Comparison of ENCODE assay signal across 17 cellular contexts in the genomic region with DNA sequence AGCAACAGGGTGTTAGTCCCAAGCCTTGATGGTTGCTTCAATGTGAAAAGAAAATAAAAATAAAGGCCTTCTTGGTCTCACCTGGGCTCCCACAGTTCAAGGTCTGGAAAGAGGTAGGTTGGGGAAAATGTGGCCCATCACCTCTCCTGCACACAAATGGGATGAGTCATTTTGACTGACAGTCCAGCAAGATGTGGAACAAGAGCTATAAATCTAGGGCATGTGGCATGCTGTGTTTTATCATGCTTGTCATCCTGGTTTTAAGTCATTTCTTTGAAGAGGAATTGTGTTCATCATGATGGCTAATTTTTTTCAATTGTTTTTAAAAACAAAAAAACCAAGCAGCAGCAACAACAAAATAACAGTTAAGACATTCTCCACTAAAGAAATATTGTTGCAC.
DNase-seq lines count a peak whose midpoint lies in the region; ATAC-seq and TF ChIP-seq lines count a peak whose summit lies in the region.
"Had no signal": no experiment of that assay in that cellular context is flagged by ENCODE, and none has a peak within 500 bp of the region (broad histone marks: within the 10 kb centered on the region; RNA-seq: fewer than 3 reads in every experiment).

No MANE protein-coding gene starts in this region.

- H3K4me3 ChIP-seq in IMR-90 (ENCODE audit: insufficient read depth, low read depth, low read length) (no peak overlapping the region), HAP-1 (no peak overlapping the region)

- H2AFZ ChIP-seq in IMR-90 (replicated peaks; ENCODE audit: low read length, poor library complexity): no peak overlapping the region

- no peaks in the 10 kb centered on the region for H3K79me1 ChIP-seq in IMR-90 (ENCODE audit: low read depth in 1 of 2, low read length in 2 of 2)

- H3K4me2 ChIP-seq in IMR-90 (ENCODE audit: low read depth, low read length): no peak overlapping the region

- H3K9me3 Mint-ChIP-seq in activated T-helper 2 cell treated with anti-CD3 and anti-CD28 coated beads, Interferon-gamma antibody, Interleukin-2, Interleukin-4, amounts not matched to agents 10 μg/mL and 5 μg/mL and 100 μg/mL, durations not matched to agents 14 hours and 24 hours and 36 hours: no peaks in the 10 kb centered on the region
- H3K9me3 Mint-ChIP-seq: CD4-positive, alpha-beta T cell; HFFc6 had no signal

- no peak overlapping the region for H2BK20ac ChIP-seq in IMR-90 (ENCODE audit: low read depth, low read length)

- dilution Hi-C loops in IMR-90 (cut with HindIII; ENCODE audit: low sequenced_read_pairs, unreplicated experiment): no loop called here

- POLR2A ChIA-PET in IMR-90 (lab: Charles Lee; ENCODE audit: unreplicated experiment): no interaction called here

- H3K4ac ChIP-seq in IMR-90 (ENCODE audit: low read depth, low read length): no peak overlapping the region

- H3K27me3 ChIP-seq in IMR-90 (ENCODE audit: control insufficient read depth, insufficient read depth, low read length) (no peaks in the 10 kb centered on the region), HAP-1 (ENCODE audit: low read depth) (no peaks in the 10 kb centered on the region)

- H3K27ac Mint-ChIP-seq in activated T-helper 2 cell treated with anti-CD3 and anti-CD28 coated beads, Interferon-gamma antibody, Interleukin-2, Interleukin-4, amounts not matched to agents 10 μg/mL and 5 μg/mL and 100 μg/mL, durations not matched to agents 14 hours and 24 hours and 36 hours: no peak overlapping the region
- H3K27ac Mint-ChIP-seq: B cell; CD4-positive, alpha-beta T cell; HFFc6 had no signal

- CTCF ChIA-PET in IMR-90 (lab: Yijun Ruan, JAX): no interaction called here

- H3K36me3 ChIP-seq in IMR-90 (ENCODE audit: control insufficient read depth, insufficient read depth, low read length) (no peaks in the 10 kb centered on the region; the same call in 1 of the 2 replicates), HAP-1 (replicated peaks) (no peaks in the 10 kb centered on the region)

- TF ChIP-seq POLR2A in IMR-90 (IDR thresholded peaks at IDR 0.05; ENCODE audit: low read depth, low read length): no peak

- no peak overlapping the region for H2AK5ac ChIP-seq in IMR-90 (ENCODE audit: low read depth, low read length)

- H3K9ac ChIP-seq in IMR-90 (ENCODE audit: low read depth, low read length): no peak overlapping the region

- TF ChIP-seq CTCF in IMR-90 (conservative IDR thresholded peaks at IDR 0.05; ENCODE audit: low read depth, low read length): no peak

- H4K8ac ChIP-seq in IMR-90 (ENCODE audit: low read depth in 2 of 2, low read length in 2 of 2): no peak overlapping the region

- H3K9me3 ChIP-seq in IMR-90 (ENCODE audit: control insufficient read depth, insufficient read depth, low read length) (no peaks in the 10 kb centered on the region), HAP-1 (no peaks in the 10 kb centered on the region)

- no peak overlapping the region for H3K14ac ChIP-seq in IMR-90 (replicated peaks; ENCODE audit: low read depth, low read length)

- H2BK120ac ChIP-seq in IMR-90 (ENCODE audit: low read depth, low read length): no peak overlapping the region

- H2BK5ac ChIP-seq in IMR-90 (ENCODE audit: low read depth, low read length, poor library complexity, severe bottlenecking): no peak overlapping the region

- in situ Hi-C loops in IMR-90 (cut with MboI; ENCODE audit: low sequenced_read_pairs): loop anchor here (10.0 kb wide), 1 partner anchor 441 kb away; no protein-coding TSS in a partner anchor
- in situ Hi-C loops in HAP-1 (cut with MboI; ENCODE audit: low sequenced_read_pairs): no loop called here

- H3K4me1 ChIP-seq in IMR-90 (ENCODE audit: control insufficient read depth, insufficient read depth, low read length) (no peaks in the 10 kb centered on the region), HAP-1 (no peaks in the 10 kb centered on the region)

- no peak overlapping the region for H3K27ac ChIP-seq in IMR-90 (ENCODE audit: insufficient read depth, low read length)
- H3K27ac ChIP-seq: HL-60 had no signal

- 0 out of 2 replicates have a peak overlapping the region, but pooled peaks have one; percentile 7 for H3K23ac ChIP-seq in IMR-90 (ENCODE audit: low read depth, low read length)

- no peak for DNase-seq in IMR-90
- DNase-seq in RPMI7951 (ENCODE audit: low read depth): peak; percentile 25
- peak; percentile 64 for DNase-seq in cerebellum (ENCODE audit: low spot score)
- peak; percentile 68 for DNase-seq in renal cortical epithelial cell (ENCODE audit: low read depth)
- no peak for DNase-seq in HAP-1 (ENCODE audit: low spot score in 2 of 2)
- no peak for DNase-seq in activated T-helper 2 cell treated with anti-CD3 and anti-CD28 coated beads, Interferon-gamma antibody, Interleukin-2, Interleukin-4, amounts not matched to agents 10 μg/mL and 5 μg/mL and 100 μg/mL, durations not matched to agents 14 hours and 24 hours and 36 hours (ENCODE audit: low spot score)
- DNase-seq: Calu3; CD4-positive, alpha-beta T cell; DMS 273 treated with DMSO at 0.1 percent for 48 hours; DMS79 treated with DMSO at 0.1 percent for 48 hours; EL; GDM1; HCEC 1CT; HFFc6 had no signal

- no peaks in the 10 kb centered on the region for H3K36me3 Mint-ChIP-seq in activated T-helper 2 cell treated with anti-CD3 and anti-CD28 coated beads, Interferon-gamma antibody, Interleukin-2, Interleukin-4, amounts not matched to agents 10 μg/mL and 5 μg/mL and 100 μg/mL, durations not matched to agents 14 hours and 24 hours and 36 hours (ENCODE audit: low read depth)

- H4K5ac ChIP-seq in IMR-90 (ENCODE audit: low read depth, low read length): no peak overlapping the region

- ATAC-seq in IMR-90 (ENCODE audit: low read depth): no peak
- ATAC-seq in GM19452 (IDR thresholded peaks at IDR 0.05; ENCODE audit: unreplicated experiment): no peak

- no peaks in the 10 kb centered on the region; the same call in 1 of the 2 replicates for H3K9me1 ChIP-seq in IMR-90 (ENCODE audit: insufficient read depth, low read length)

- no peak overlapping the region for H3K4me3 Mint-ChIP-seq in activated T-helper 2 cell treated with anti-CD3 and anti-CD28 coated beads, Interferon-gamma antibody, Interleukin-2, Interleukin-4, amounts not matched to agents 10 μg/mL and 5 μg/mL and 100 μg/mL, durations not matched to agents 14 hours and 24 hours and 36 hours (ENCODE audit: low read depth)
- H3K4me3 Mint-ChIP-seq: B cell; CD4-positive, alpha-beta T cell; HFFc6 had no signal

- no peaks in the 10 kb centered on the region for H3K27me3 Mint-ChIP-seq in activated T-helper 2 cell treated with anti-CD3 and anti-CD28 coated beads, Interferon-gamma antibody, Interleukin-2, Interleukin-4, amounts not matched to agents 10 μg/mL and 5 μg/mL and 100 μg/mL, durations not matched to agents 14 hours and 24 hours and 36 hours (ENCODE audit: low read depth)
- H3K27me3 Mint-ChIP-seq: B cell; CD4-positive, alpha-beta T cell had no signal

- H4K91ac ChIP-seq in IMR-90 (ENCODE audit: insufficient read depth, low read depth, low read length): no peak overlapping the region

- no peak overlapping the region for H3K18ac ChIP-seq in IMR-90 (ENCODE audit: low read depth, low read length)

- BruUV-seq in IMR-90 (replicated peaks; lab: Mats Ljungman, UMichigan): no TSS peak

- no peak overlapping the region for H2BK15ac ChIP-seq in IMR-90 (ENCODE audit: low read depth, low read length)

- H3K56ac ChIP-seq in IMR-90 (ENCODE audit: extremely low read depth, insufficient read depth, low read length): no peak overlapping the region

- no peaks in the 10 kb centered on the region for H3K4me1 Mint-ChIP-seq in activated T-helper 2 cell treated with anti-CD3 and anti-CD28 coated beads, Interferon-gamma antibody, Interleukin-2, Interleukin-4, amounts not matched to agents 10 μg/mL and 5 μg/mL and 100 μg/mL, durations not matched to agents 14 hours and 24 hours and 36 hours (ENCODE audit: low read depth)
- H3K4me1 Mint-ChIP-seq: B cell had no signal

- no peaks in the 10 kb centered on the region for H4K20me1 ChIP-seq in IMR-90 (ENCODE audit: insufficient read depth, low read length)

- H2AK9ac ChIP-seq in IMR-90 (replicated peaks; ENCODE audit: low read depth, low read length, poor library complexity): no peak overlapping the region

- intact Hi-C loops in IMR-90 (cut with micrococcal nuclease): no loop called here
- intact Hi-C loops in activated T-helper 2 cell treated with anti-CD3 and anti-CD28 coated beads, Interferon-gamma antibody, Interleukin-2, Interleukin-4, amounts not matched to agents 10 μg/mL and 5 μg/mL and 100 μg/mL, durations not matched to agents 14 hours and 24 hours and 36 hours (cut with micrococcal nuclease): no loop called here

- no peak for TF ChIP-seq RAD21 in IMR-90 (IDR thresholded peaks at IDR 0.05; ENCODE audit: low read length)

TF ChIP-seq in IMR-90, 13 proteins besides CTCF, POLR2A, EP300 and RAD21:
- no peak for TF ChIP-seq MXI1 (IDR thresholded peaks at IDR 0.05; ENCODE audit: borderline replicate concordance, low read depth, low read length)
- no peak for TF ChIP-seq SMC3 (IDR thresholded peaks at IDR 0.05; ENCODE audit: low read depth, low read length)
- TF ChIP-seq RCOR1 (IDR thresholded peaks at IDR 0.05; ENCODE audit: insufficient replicate concordance, low read length): no peak
- TF ChIP-seq, protein P1, sequence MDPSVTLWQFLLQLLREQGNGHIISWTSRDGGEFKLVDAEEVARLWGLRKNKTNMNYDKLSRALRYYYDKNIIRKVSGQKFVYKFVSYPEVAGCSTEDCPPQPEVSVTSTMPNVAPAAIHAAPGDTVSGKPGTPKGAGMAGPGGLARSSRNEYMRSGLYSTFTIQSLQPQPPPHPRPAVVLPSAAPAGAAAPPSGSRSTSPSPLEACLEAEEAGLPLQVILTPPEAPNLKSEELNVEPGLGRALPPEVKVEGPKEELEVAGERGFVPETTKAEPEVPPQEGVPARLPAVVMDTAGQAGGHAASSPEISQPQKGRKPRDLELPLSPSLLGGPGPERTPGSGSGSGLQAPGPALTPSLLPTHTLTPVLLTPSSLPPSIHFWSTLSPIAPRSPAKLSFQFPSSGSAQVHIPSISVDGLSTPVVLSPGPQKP (IDR thresholded peaks at IDR 0.05; ENCODE audit: borderline replicate concordance, low read depth, low read length): no peak
- TF ChIP-seq RFX5 (IDR thresholded peaks at IDR 0.05; ENCODE audit: low read depth, low read length): no peak
- TF ChIP-seq CHD1 (IDR thresholded peaks at IDR 0.05; ENCODE audit: low read depth, low read length): no peak
- TF ChIP-seq NFE2L2 (IDR thresholded peaks at IDR 0.05; ENCODE audit: low read depth, low read length): no peak
- TF ChIP-seq MAFK (IDR thresholded peaks at IDR 0.05; ENCODE audit: low read depth, low read length): no peak

Comparison
In these comparisons a context has a peak if more than half of its experiments do, and no peak if none do; other contexts are left out.
1. DNase-seq: peak in RPMI7951 (single experiment), cerebellum (single experiment) and renal cortical epithelial cell (single experiment); none in IMR-90 (single experiment), HAP-1 (0 of 2) and activated T-helper 2 cell treated with anti-CD3 and anti-CD28 coated beads, Interferon-gamma antibody, Interleukin-2, Interleukin-4, amounts not matched to agents 10 μg/mL and 5 μg/mL and 100 μg/mL, durations not matched to agents 14 hours and 24 hours and 36 hours (single experiment).